In genomic region chr15:40073707-40074490, GRCh38 we compare ENCODE assay signal across 7 cellular contexts. TPM values are rescaled to one million over a fixed set of nuclear protein-coding genes. Genes with fewer than 3 reads are reported as not detected.
DNase-seq lines count a peak whose midpoint lies in the region; ATAC-seq and TF ChIP-seq lines count a peak whose summit lies in the region.
"Not testable (repeated sequence)": the region's sequence is repeated elsewhere in the genome, so short reads cannot be mapped to it uniquely, and the experiment has no call there.

No MANE protein-coding gene starts in this region.

- H3K4me1 Mint-ChIP-seq in CD8-positive, alpha-beta memory T cell = peaks cover 9 to 10% (median 9%) of the 10 kb centered on the region in 3 donors
- peaks cover 10% of the 10 kb centered on the region for H3K4me1 Mint-ChIP-seq in activated CD8-positive, alpha-beta T cell treated with anti-CD3 and anti-CD28 coated beads for 36 hours (ENCODE audit: low read depth)
- H3K4me1 Mint-ChIP-seq in activated naive CD4-positive, alpha-beta T cell treated with anti-CD3 and anti-CD28 coated beads, Interleukin-2, amount 10 ng/mL, durations not matched to agents 7 days and 5 days = not testable (repeated sequence)
- H3K4me1 Mint-ChIP-seq in central memory CD8-positive, alpha-beta T cell = peaks cover 13% of the 10 kb centered on the region
- peaks cover 18 to 41% (median 30%) of the 10 kb centered on the region in 3 donors for H3K4me1 Mint-ChIP-seq in naive B cell

- DNase-seq in CD8-positive, alpha-beta memory T cell = peak in 1 of 5 donors; percentile 21
- DNase-seq in activated CD8-positive, alpha-beta T cell treated with anti-CD3 and anti-CD28 coated beads for 36 hours = peak; percentile 67
- DNase-seq in activated naive CD4-positive, alpha-beta T cell treated with anti-CD3 and anti-CD28 coated beads, Interleukin-2, amount 10 ng/mL, durations not matched to agents 7 days and 5 days = peak; percentile 42
- not testable (repeated sequence) for DNase-seq in central memory CD8-positive, alpha-beta T cell (ENCODE audit: low spot score in 2 of 2); naive B cell
- DNase-seq in stimulated activated CD8-positive, alpha-beta memory T cell treated with anti-CD3 and anti-CD28 coated beads, Interleukin-4, amount 100 ng/mL, for 48 hours = peak; percentile 63

- H3K27ac Mint-ChIP-seq in CD8-positive, alpha-beta memory T cell = peak overlapping the region in 6 of 8 donors; percentile 1 to 86 (median 62)
- H3K27ac Mint-ChIP-seq in activated CD8-positive, alpha-beta T cell treated with anti-CD3 and anti-CD28 coated beads for 36 hours = peak overlapping the region; percentile 86
- H3K27ac Mint-ChIP-seq in activated naive CD4-positive, alpha-beta T cell treated with anti-CD3 and anti-CD28 coated beads, Interleukin-2, amount 10 ng/mL, durations not matched to agents 7 days and 5 days = peak overlapping the region; percentile 7
- H3K27ac Mint-ChIP-seq in central memory CD8-positive, alpha-beta T cell (ENCODE audit: low read depth) = peak overlapping the region; percentile 44
- H3K27ac Mint-ChIP-seq in naive B cell = peak overlapping the region in 4 of 6 donors; percentile 4 to 84 (median 60)

- not testable (repeated sequence) for H3K9me2 ChIP-seq in Loucy (replicated peaks; ENCODE audit: low read depth, low read length)

- not testable (repeated sequence) for H3K27ac ChIP-seq in CD8-positive, alpha-beta memory T cell (ENCODE audit: low read depth, low read length)

- POLR2A ChIA-PET in CD8-positive, alpha-beta memory T cell (lab: Charles Lee) = interaction anchor here (0.6 kb wide), 3 partner anchors 15 to 141 kb away, joined by 3 to 4 read pairs (median 3); no protein-coding TSS in a partner anchor
- POLR2A ChIA-PET in activated CD8-positive, alpha-beta T cell treated with anti-CD3 and anti-CD28 coated beads for 36 hours (lab: Charles Lee) = interaction anchor here (0.6 to 1.8 kb wide), 9 partner anchors 11 to 40 kb away, joined by 3 to 6 read pairs (median 3); no protein-coding TSS in a partner anchor

- TF ChIP-seq CTCF in Loucy (conservative IDR thresholded peaks at IDR 0.05; ENCODE audit: low read length); activated CD8-positive, alpha-beta T cell treated with anti-CD3 and anti-CD28 coated beads for 36 hours (IDR thresholded peaks at IDR 0.05): not testable (repeated sequence)

- CTCF ChIA-PET in CD8-positive, alpha-beta memory T cell (lab: Charles Lee) = interaction anchor here (0.9 to 7.7 kb wide), 3 partner anchors 28 to 33 kb away, joined by 3 to 30 read pairs (median 3); no protein-coding TSS in a partner anchor
- CTCF ChIA-PET in activated CD8-positive, alpha-beta T cell treated with anti-CD3 and anti-CD28 coated beads for 36 hours (lab: Charles Lee) = interaction anchor here (0.8 to 2.2 kb wide), 9 partner anchors 15 to 205 kb away, joined by 3 to 8 read pairs (median 4); no protein-coding TSS in a partner anchor
- CTCF ChIA-PET in activated naive CD4-positive, alpha-beta T cell treated with anti-CD3 and anti-CD28 coated beads, Interleukin-2, amount 10 ng/mL, durations not matched to agents 7 days and 5 days (lab: Charles Lee) = not testable (repeated sequence)

- not testable (repeated sequence) for H4K20me1 ChIP-seq in Loucy (ENCODE audit: insufficient read depth, low read length, poor library complexity, severe bottlenecking)

- not testable (repeated sequence) for H3K9ac ChIP-seq in Loucy (ENCODE audit: low read depth, low read length, poor library complexity, severe bottlenecking)

- H3K27me3 ChIP-seq in CD8-positive, alpha-beta memory T cell (ENCODE audit: insufficient read depth, low read length, poor library complexity, severe bottlenecking); Loucy (ENCODE audit: insufficient read depth, low read length, poor library complexity, severe bottlenecking): not testable (repeated sequence)

- peak overlapping the region; percentile 49 for H3K4me3 ChIP-seq in CD8-positive, alpha-beta memory T cell (ENCODE audit: low read length)
- peak overlapping the region; percentile 30 for H3K4me3 ChIP-seq in Loucy (ENCODE audit: low read length, poor library complexity, severe bottlenecking)

- H3K79me2 ChIP-seq in Loucy (ENCODE audit: insufficient read depth, low read length) = not testable (repeated sequence)

- H3K4me1 ChIP-seq in CD8-positive, alpha-beta memory T cell (ENCODE audit: insufficient read depth, low read length) = not testable (repeated sequence)
- peaks cover 28% of the 10 kb centered on the region for H3K4me1 ChIP-seq in Loucy (ENCODE audit: insufficient read depth, low read length, poor library complexity, severe bottlenecking)

- H3K36me3 Mint-ChIP-seq in CD8-positive, alpha-beta memory T cell; activated CD8-positive, alpha-beta T cell treated with anti-CD3 and anti-CD28 coated beads for 36 hours (ENCODE audit: low read depth); activated naive CD4-positive, alpha-beta T cell treated with anti-CD3 and anti-CD28 coated beads, Interleukin-2, amount 10 ng/mL, durations not matched to agents 7 days and 5 days; central memory CD8-positive, alpha-beta T cell (ENCODE audit: insufficient read depth); naive B cell: not testable (repeated sequence)

- peak overlapping the region; percentile 67 to 92 (median 86) for H3K4me3 Mint-ChIP-seq in CD8-positive, alpha-beta memory T cell
- H3K4me3 Mint-ChIP-seq in activated CD8-positive, alpha-beta T cell treated with anti-CD3 and anti-CD28 coated beads for 36 hours = peak overlapping the region; percentile 48
- H3K4me3 Mint-ChIP-seq in activated naive CD4-positive, alpha-beta T cell treated with anti-CD3 and anti-CD28 coated beads, Interleukin-2, amount 10 ng/mL, durations not matched to agents 7 days and 5 days = not testable (repeated sequence)
- H3K4me3 Mint-ChIP-seq in central memory CD8-positive, alpha-beta T cell = peak overlapping the region; percentile 79
- peak overlapping the region; percentile 44 to 94 (median 76) for H3K4me3 Mint-ChIP-seq in naive B cell

- not testable (repeated sequence) for H3K9me3 ChIP-seq in CD8-positive, alpha-beta memory T cell (ENCODE audit: low read length); Loucy (ENCODE audit: insufficient read depth, low read depth, low read length)

- H3K9me3 Mint-ChIP-seq in CD8-positive, alpha-beta memory T cell; activated CD8-positive, alpha-beta T cell treated with anti-CD3 and anti-CD28 coated beads for 36 hours; activated naive CD4-positive, alpha-beta T cell treated with anti-CD3 and anti-CD28 coated beads, Interleukin-2, amount 10 ng/mL, durations not matched to agents 7 days and 5 days; central memory CD8-positive, alpha-beta T cell; naive B cell: not testable (repeated sequence)

- H3K4me2 ChIP-seq in Loucy (ENCODE audit: low read depth, low read length, poor library complexity, severe bottlenecking) = peak overlapping the region; percentile 33

- H3K27me3 Mint-ChIP-seq in CD8-positive, alpha-beta memory T cell; activated CD8-positive, alpha-beta T cell treated with anti-CD3 and anti-CD28 coated beads for 36 hours; central memory CD8-positive, alpha-beta T cell; naive B cell: not testable (repeated sequence)
- peaks cover 30% of the 10 kb centered on the region for H3K27me3 Mint-ChIP-seq in activated naive CD4-positive, alpha-beta T cell treated with anti-CD3 and anti-CD28 coated beads, Interleukin-2, amount 10 ng/mL, durations not matched to agents 7 days and 5 days

- not testable (repeated sequence) for H3F3A ChIP-seq in Loucy (ENCODE audit: low read depth)

- ATAC-seq in activated CD8-positive, alpha-beta T cell treated with anti-CD3 and anti-CD28 coated beads for 36 hours = peak; percentile 73
- not testable (repeated sequence) for ATAC-seq in central memory CD8-positive, alpha-beta T cell (replicated peaks; ENCODE audit: extremely low read depth, poor library complexity, severe bottlenecking); naive B cell (ENCODE audit: low read depth in 2 of 2)

- not testable (repeated sequence) for H2AFZ ChIP-seq in Loucy (ENCODE audit: low read length)

- intact Hi-C loops in activated CD8-positive, alpha-beta T cell treated with anti-CD3 and anti-CD28 coated beads for 36 hours (cut with micrococcal nuclease) = not testable (repeated sequence)

- not testable (repeated sequence) for H3K36me3 ChIP-seq in CD8-positive, alpha-beta memory T cell (ENCODE audit: insufficient read depth, low read length); Loucy (ENCODE audit: insufficient read depth, low read length)

RNA-seq across cellular contexts. Expression of gene BMF, which starts 34.8 kb away (rescaled TPM):
- 10 to 100 TPM; 15.3 to 16.8 TPM for total RNA-seq in CD8-positive, alpha-beta memory T cell
- polyA plus RNA-seq in CD8-positive, alpha-beta memory T cell = 2.3 TPM
- total RNA-seq in activated CD8-positive, alpha-beta T cell treated with anti-CD3 and anti-CD28 coated beads for 36 hours = 1 to 10 TPM; 4.2 to 4.3 TPM
- polyA plus RNA-seq in naive B cell (ENCODE audit: low read depth in 6 of 6) = 1 to 10 TPM in 5 of 6 donors, under 1 TPM in 1; 0.66 to 7.7 (median 5.5) TPM

RNA-seq across cellular contexts. Expression of gene SRP14, which starts 34.9 kb away (rescaled TPM):
- 100 to 1,000 TPM; 202 to 203 TPM for total RNA-seq in CD8-positive, alpha-beta memory T cell
- 835 TPM for polyA plus RNA-seq in CD8-positive, alpha-beta memory T cell
- total RNA-seq in activated CD8-positive, alpha-beta T cell treated with anti-CD3 and anti-CD28 coated beads for 36 hours = 100 to 1,000 TPM; 147 to 152 TPM
- 1,000 to 10,000 TPM in 1 of 6 donors, 100 to 1,000 TPM in 5; 640 to 1,092 (median 833) TPM for polyA plus RNA-seq in naive B cell (ENCODE audit: low read depth in 6 of 6)

Comparison
In these comparisons a context has a peak if more than half of its experiments do, and no peak if none do; other contexts are left out.
1. H3K27ac Mint-ChIP-seq: peak in every context shown above with its lines; median percentile 86 in activated CD8-positive, alpha-beta T cell treated with anti-CD3 and anti-CD28 coated beads for 36 hours; 62 in CD8-positive, alpha-beta memory T cell; 60 in naive B cell; 44 in central memory CD8-positive, alpha-beta T cell; 7 in activated naive CD4-positive, alpha-beta T cell treated with anti-CD3 and anti-CD28 coated beads, Interleukin-2, amount 10 ng/mL, durations not matched to agents 7 days and 5 days.